ENCODE assay signal across 1 cellular context in the genomic region with DNA sequence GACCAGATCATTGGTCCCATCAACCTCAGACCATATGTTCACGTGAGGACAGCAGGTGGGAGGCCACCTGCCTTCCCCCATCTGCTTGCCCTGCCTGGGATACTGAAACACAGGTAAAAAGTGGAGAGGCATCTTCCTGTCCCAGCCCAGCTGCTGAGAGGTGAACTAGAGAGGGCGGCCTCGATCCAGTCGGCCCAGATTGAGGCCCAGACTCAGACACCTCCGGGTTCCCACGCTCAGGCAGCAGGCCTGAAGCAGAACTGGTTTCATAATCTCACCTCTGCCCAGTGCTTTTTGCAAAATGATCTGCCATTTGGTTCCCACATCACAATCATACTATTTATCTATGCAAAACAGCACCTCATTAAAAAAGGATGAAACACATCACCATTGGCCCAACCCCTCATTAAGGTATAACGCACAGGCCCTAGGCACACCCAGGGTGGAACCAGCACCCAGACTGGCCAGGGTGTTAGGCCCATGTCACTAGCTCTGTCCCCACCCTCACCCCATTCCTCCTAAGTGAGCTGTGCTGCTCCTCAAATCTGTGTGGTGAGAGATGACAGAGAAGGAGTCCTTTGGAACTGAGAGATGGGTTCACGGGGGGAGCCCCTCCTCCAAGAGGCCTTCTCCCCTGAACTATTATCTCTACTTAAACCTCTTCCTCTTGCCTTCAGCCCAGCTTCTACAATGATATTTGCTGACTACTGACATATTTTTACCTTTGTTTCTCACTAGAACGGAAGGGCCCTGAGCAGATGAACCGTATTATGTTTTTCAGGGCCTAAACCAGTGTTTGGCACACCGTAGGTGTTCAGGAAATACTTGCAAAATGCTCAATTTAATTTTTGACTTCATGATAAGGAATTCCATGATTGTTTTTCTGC.
TF ChIP-seq lines count a peak whose summit lies in the region.

No MANE protein-coding gene starts in this region.

TF ChIP-seq in liver, 16 proteins besides CTCF, POLR2A, EP300 and RAD21 (continued from another document):
- TF ChIP-seq, protein P1, sequence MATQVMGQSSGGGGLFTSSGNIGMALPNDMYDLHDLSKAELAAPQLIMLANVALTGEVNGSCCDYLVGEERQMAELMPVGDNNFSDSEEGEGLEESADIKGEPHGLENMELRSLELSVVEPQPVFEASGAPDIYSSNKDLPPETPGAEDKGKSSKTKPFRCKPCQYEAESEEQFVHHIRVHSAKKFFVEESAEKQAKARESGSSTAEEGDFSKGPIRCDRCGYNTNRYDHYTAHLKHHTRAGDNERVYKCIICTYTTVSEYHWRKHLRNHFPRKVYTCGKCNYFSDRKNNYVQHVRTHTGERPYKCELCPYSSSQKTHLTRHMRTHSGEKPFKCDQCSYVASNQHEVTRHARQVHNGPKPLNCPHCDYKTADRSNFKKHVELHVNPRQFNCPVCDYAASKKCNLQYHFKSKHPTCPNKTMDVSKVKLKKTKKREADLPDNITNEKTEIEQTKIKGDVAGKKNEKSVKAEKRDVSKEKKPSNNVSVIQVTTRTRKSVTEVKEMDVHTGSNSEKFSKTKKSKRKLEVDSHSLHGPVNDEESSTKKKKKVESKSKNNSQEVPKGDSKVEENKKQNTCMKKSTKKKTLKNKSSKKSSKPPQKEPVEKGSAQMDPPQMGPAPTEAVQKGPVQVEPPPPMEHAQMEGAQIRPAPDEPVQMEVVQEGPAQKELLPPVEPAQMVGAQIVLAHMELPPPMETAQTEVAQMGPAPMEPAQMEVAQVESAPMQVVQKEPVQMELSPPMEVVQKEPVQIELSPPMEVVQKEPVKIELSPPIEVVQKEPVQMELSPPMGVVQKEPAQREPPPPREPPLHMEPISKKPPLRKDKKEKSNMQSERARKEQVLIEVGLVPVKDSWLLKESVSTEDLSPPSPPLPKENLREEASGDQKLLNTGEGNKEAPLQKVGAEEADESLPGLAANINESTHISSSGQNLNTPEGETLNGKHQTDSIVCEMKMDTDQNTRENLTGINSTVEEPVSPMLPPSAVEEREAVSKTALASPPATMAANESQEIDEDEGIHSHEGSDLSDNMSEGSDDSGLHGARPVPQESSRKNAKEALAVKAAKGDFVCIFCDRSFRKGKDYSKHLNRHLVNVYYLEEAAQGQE (IDR thresholded peaks at IDR 0.05): no peak
- peak; percentile 54 for TF ChIP-seq YY1 (IDR thresholded peaks at IDR 0.05)
- no peak for TF ChIP-seq EGR1 (IDR thresholded peaks at IDR 0.05; ENCODE audit: low read depth in 2 of 2)
- no peak for TF ChIP-seq RXRA (IDR thresholded peaks at IDR 0.05)
- TF ChIP-seq HNF4A (conservative IDR thresholded peaks at IDR 0.05): peak; percentile 8 to 50
- TF ChIP-seq NR2F2 (IDR thresholded peaks at IDR 0.05): no peak
- TF ChIP-seq, protein P2, sequence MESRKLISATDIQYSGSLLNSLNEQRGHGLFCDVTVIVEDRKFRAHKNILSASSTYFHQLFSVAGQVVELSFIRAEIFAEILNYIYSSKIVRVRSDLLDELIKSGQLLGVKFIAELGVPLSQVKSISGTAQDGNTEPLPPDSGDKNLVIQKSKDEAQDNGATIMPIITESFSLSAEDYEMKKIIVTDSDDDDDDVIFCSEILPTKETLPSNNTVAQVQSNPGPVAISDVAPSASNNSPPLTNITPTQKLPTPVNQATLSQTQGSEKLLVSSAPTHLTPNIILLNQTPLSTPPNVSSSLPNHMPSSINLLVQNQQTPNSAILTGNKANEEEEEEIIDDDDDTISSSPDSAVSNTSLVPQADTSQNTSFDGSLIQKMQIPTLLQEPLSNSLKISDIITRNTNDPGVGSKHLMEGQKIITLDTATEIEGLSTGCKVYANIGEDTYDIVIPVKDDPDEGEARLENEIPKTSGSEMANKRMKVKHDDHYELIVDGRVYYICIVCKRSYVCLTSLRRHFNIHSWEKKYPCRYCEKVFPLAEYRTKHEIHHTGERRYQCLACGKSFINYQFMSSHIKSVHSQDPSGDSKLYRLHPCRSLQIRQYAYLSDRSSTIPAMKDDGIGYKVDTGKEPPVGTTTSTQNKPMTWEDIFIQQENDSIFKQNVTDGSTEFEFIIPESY (IDR thresholded peaks at IDR 0.05): no peak
- no peak for TF ChIP-seq JUND (IDR thresholded peaks at IDR 0.05)
- TF ChIP-seq, protein P3, sequence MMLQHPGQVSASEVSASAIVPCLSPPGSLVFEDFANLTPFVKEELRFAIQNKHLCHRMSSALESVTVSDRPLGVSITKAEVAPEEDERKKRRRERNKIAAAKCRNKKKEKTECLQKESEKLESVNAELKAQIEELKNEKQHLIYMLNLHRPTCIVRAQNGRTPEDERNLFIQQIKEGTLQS (IDR thresholded peaks at IDR 0.05): no peak
TF ChIP-seq in liver: peak in this region for 2.
